In genomic region chr22:46137218-46137766, GRCh38 we compare ENCODE assay signal across 27 cellular contexts. TPM values are rescaled to one million over a fixed set of nuclear protein-coding genes. Genes with fewer than 3 reads are reported as not detected.
A peak's percentile ranks its signal among the peaks of the same experiment; 100 is the strongest.
DNase-seq lines count a peak whose midpoint lies in the region; ATAC-seq and TF ChIP-seq lines count a peak whose summit lies in the region.
"Had no signal": no experiment of that assay in that cellular context is flagged by ENCODE, and none has a peak within 500 bp of the region (broad histone marks: within the 10 kb centered on the region; RNA-seq: fewer than 3 reads in every experiment).

No MANE protein-coding gene starts in this region.

- H3K27ac Mint-ChIP-seq in T-helper 17 cell (peak overlapping the region; percentile 45), glutamatergic neuron (ENCODE audit: unreplicated experiment) (no peak overlapping the region)
- no peak overlapping the region for H3K27ac Mint-ChIP-seq in activated T-helper 2 cell treated with anti-CD3 and anti-CD28 coated beads, Interferon-gamma antibody, Interleukin-2, Interleukin-4, amounts not matched to agents 10 μg/mL and 5 μg/mL and 100 μg/mL, durations not matched to agents 14 hours and 24 hours and 36 hours
- H3K27ac Mint-ChIP-seq: CD4-positive, alpha-beta memory T cell; HFFc6 had no signal

- no peak overlapping the region for H4K8ac ChIP-seq in mesenchymal stem cell (ENCODE audit: low read length)

- H3K27me3 ChIP-seq in mesenchymal stem cell (ENCODE audit: control insufficient read depth in 1 of 2, insufficient read depth in 1 of 2, low read length in 2 of 2) (no peaks in the 10 kb centered on the region), spleen (replicated peaks in 1 of 7) (no peaks in the 10 kb centered on the region)

- no peak for ATAC-seq in left cardiac atrium
- ATAC-seq in left ventricle myocardium superior: no peak
- no peak for ATAC-seq in T-helper 17 cell
- no peak for ATAC-seq in HG03565 (IDR thresholded peaks at IDR 0.05; ENCODE audit: unreplicated experiment)
- ATAC-seq: Panc1 had no signal

- H3K4me3 ChIP-seq in mesenchymal stem cell (ENCODE audit: insufficient read depth in 1 of 2, low read depth in 1 of 2, low read length in 2 of 2): no peak overlapping the region
- no peak overlapping the region for H3K4me3 ChIP-seq in spleen
- H3K4me3 ChIP-seq: GM23248, HAP-1, SK-N-MC had no signal

- no peak overlapping the region for H3K14ac ChIP-seq in mesenchymal stem cell (ENCODE audit: low read length in 2 of 2)

- H3K79me1 ChIP-seq in mesenchymal stem cell (replicated peaks; ENCODE audit: low read length, poor library complexity, severe bottlenecking): no peaks in the 10 kb centered on the region

- no peak overlapping the region for H3K9ac ChIP-seq in mesenchymal stem cell (ENCODE audit: low read length)
- H3K9ac ChIP-seq: GM23248, KMS-11 had no signal

- TF ChIP-seq CTCF in spleen (IDR thresholded peaks at IDR 0.05 in 8 of 11, conservative IDR thresholded peaks at IDR 0.05 in 3 of 11) (no peak), glutamatergic neuron (IDR thresholded peaks at IDR 0.05; ENCODE audit: partially characterized antibody, unreplicated experiment) (no peak)

- H3K36me3 Mint-ChIP-seq in T-helper 17 cell (ENCODE audit: low read depth) (no peaks in the 10 kb centered on the region), glutamatergic neuron (ENCODE audit: unreplicated experiment) (no peaks in the 10 kb centered on the region)
- no peaks in the 10 kb centered on the region for H3K36me3 Mint-ChIP-seq in activated T-helper 2 cell treated with anti-CD3 and anti-CD28 coated beads, Interferon-gamma antibody, Interleukin-2, Interleukin-4, amounts not matched to agents 10 μg/mL and 5 μg/mL and 100 μg/mL, durations not matched to agents 14 hours and 24 hours and 36 hours (ENCODE audit: low read depth)
- H3K36me3 Mint-ChIP-seq: CD4-positive, alpha-beta memory T cell had no signal

- H2AK5ac ChIP-seq in mesenchymal stem cell (ENCODE audit: low read length, severe bottlenecking): no peak overlapping the region

- DNase-seq in left cardiac atrium: peak; percentile 21
- no peak for DNase-seq in left ventricle myocardium superior
- DNase-seq in T-helper 17 cell: no peak
- no peak for DNase-seq in mesenchymal stem cell
- DNase-seq in spleen: peak; percentile 50
- DNase-seq in activated T-helper 2 cell treated with anti-CD3 and anti-CD28 coated beads, Interferon-gamma antibody, Interleukin-2, Interleukin-4, amounts not matched to agents 10 μg/mL and 5 μg/mL and 100 μg/mL, durations not matched to agents 14 hours and 24 hours and 36 hours (ENCODE audit: low spot score): no peak
- DNase-seq in glutamatergic neuron: no peak
- DNase-seq: C1 segment of cervical spinal cord; CD4-positive, alpha-beta memory T cell; COR-L47; GM23248; HFFc6; MM.1S; NCI-H1048; NCI-H1417; NCI-H1694; NCI-H2029 treated with DMSO at 0.1 percent for 48 hours; NCI-H446 treated with DMSO at 0.1 percent for 48 hours; NCI-H526 treated with DMSO at 0.1 percent for 48 hours; SIG-M5 had no signal

- no peak overlapping the region for H2BK12ac ChIP-seq in mesenchymal stem cell (ENCODE audit: low read length in 2 of 2)

- WGBS in mesenchymal stem cell: 86% methylated on average over 14 of the region's 14 CpGs
- 78 to 89% (median 85%) methylated on average over 13 to 14 of the region's 14 CpGs for WGBS in spleen, 5 donors

- no peak overlapping the region for H3K18ac ChIP-seq in mesenchymal stem cell (ENCODE audit: low read depth in 1 of 2, low read length in 2 of 2)

- H2BK120ac ChIP-seq in mesenchymal stem cell (ENCODE audit: low read depth, low read length): no peak overlapping the region

- no peak overlapping the region for H2BK15ac ChIP-seq in mesenchymal stem cell (ENCODE audit: low read depth, poor library complexity, severe bottlenecking)

- H3K36me3 ChIP-seq in mesenchymal stem cell (ENCODE audit: control insufficient read depth in 1 of 2, insufficient read depth in 2 of 2, low read depth in 1 of 2, low read length in 2 of 2) (no peaks in the 10 kb centered on the region), spleen (no peaks in the 10 kb centered on the region)
- H3K36me3 ChIP-seq: HAP-1 had no signal

- peaks cover 5% of the 10 kb centered on the region for H3K4me1 ChIP-seq in mesenchymal stem cell (ENCODE audit: control insufficient read depth, insufficient read depth, low read depth, low read length)
- H3K4me1 ChIP-seq in spleen: peaks cover 0 to 3% (median 0%) of the 10 kb centered on the region in 6 donors
- H3K4me1 ChIP-seq: HAP-1 had no signal

- H4K91ac ChIP-seq in mesenchymal stem cell (ENCODE audit: low read length): peak overlapping the region; percentile 14

- no peaks in the 10 kb centered on the region for H3K9me3 Mint-ChIP-seq in activated T-helper 2 cell treated with anti-CD3 and anti-CD28 coated beads, Interferon-gamma antibody, Interleukin-2, Interleukin-4, amounts not matched to agents 10 μg/mL and 5 μg/mL and 100 μg/mL, durations not matched to agents 14 hours and 24 hours and 36 hours
- H3K9me3 Mint-ChIP-seq in glutamatergic neuron (ENCODE audit: unreplicated experiment): peaks cover 2% of the 10 kb centered on the region
- H3K9me3 Mint-ChIP-seq: CD4-positive, alpha-beta memory T cell; HFFc6; IgD-negative memory B cell had no signal

- TF ChIP-seq POLR2A in spleen (IDR thresholded peaks at IDR 0.05): no peak

- H2AFZ ChIP-seq in mesenchymal stem cell (ENCODE audit: low read depth, low read length): no peak overlapping the region
- H2AFZ ChIP-seq: GM23248 had no signal

- H3K4me1 Mint-ChIP-seq in T-helper 17 cell: no peaks in the 10 kb centered on the region
- H3K4me1 Mint-ChIP-seq in activated T-helper 2 cell treated with anti-CD3 and anti-CD28 coated beads, Interferon-gamma antibody, Interleukin-2, Interleukin-4, amounts not matched to agents 10 μg/mL and 5 μg/mL and 100 μg/mL, durations not matched to agents 14 hours and 24 hours and 36 hours (ENCODE audit: low read depth): no peaks in the 10 kb centered on the region
- H3K4me1 Mint-ChIP-seq in glutamatergic neuron (ENCODE audit: low read depth, unreplicated experiment): no peaks in the 10 kb centered on the region

- H3K9me3 ChIP-seq in T-helper 17 cell (ENCODE audit: control insufficient read depth, low read length, poor library complexity, severe bottlenecking) (no peaks in the 10 kb centered on the region), mesenchymal stem cell (ENCODE audit: control insufficient read depth, low read length) (no peaks in the 10 kb centered on the region), spleen (no peaks in the 10 kb centered on the region)
- H3K9me3 ChIP-seq: HAP-1 had no signal

- no peak overlapping the region for H3K27ac ChIP-seq in mesenchymal stem cell (ENCODE audit: low read length, poor library complexity, severe bottlenecking)
- H3K27ac ChIP-seq in spleen: peak overlapping the region in 1 of 8 donors; percentile 21
- H3K27ac ChIP-seq: GM23248, KMS-11, RWPE1, SK-N-MC had no signal

- H2BK5ac ChIP-seq in mesenchymal stem cell (ENCODE audit: low read depth, low read length, poor library complexity, severe bottlenecking): no peak overlapping the region

- H3K27me3 Mint-ChIP-seq in T-helper 17 cell (no peaks in the 10 kb centered on the region), glutamatergic neuron (ENCODE audit: unreplicated experiment) (peaks cover 9% of the 10 kb centered on the region)
- H3K27me3 Mint-ChIP-seq in activated T-helper 2 cell treated with anti-CD3 and anti-CD28 coated beads, Interferon-gamma antibody, Interleukin-2, Interleukin-4, amounts not matched to agents 10 μg/mL and 5 μg/mL and 100 μg/mL, durations not matched to agents 14 hours and 24 hours and 36 hours (ENCODE audit: low read depth): no peaks in the 10 kb centered on the region
- H3K27me3 Mint-ChIP-seq: CD4-positive, alpha-beta memory T cell; IgD-negative memory B cell had no signal

- no peak overlapping the region for H3K4ac ChIP-seq in mesenchymal stem cell (ENCODE audit: low read depth in 1 of 2, low read length in 2 of 2)

- intact Hi-C loops in left cardiac atrium (cut with DNase I) (no loop called here), left ventricle myocardium superior (cut with micrococcal nuclease) (no loop called here), spleen (cut with DNase I; ENCODE audit: low total_unique reads) (no loop called here)
- intact Hi-C loops in activated T-helper 2 cell treated with anti-CD3 and anti-CD28 coated beads, Interferon-gamma antibody, Interleukin-2, Interleukin-4, amounts not matched to agents 10 μg/mL and 5 μg/mL and 100 μg/mL, durations not matched to agents 14 hours and 24 hours and 36 hours (cut with micrococcal nuclease): no loop called here

- H3K4me2 ChIP-seq in mesenchymal stem cell (ENCODE audit: low read length, poor library complexity, severe bottlenecking): no peak overlapping the region
- H3K4me2 ChIP-seq: KMS-11 had no signal

- H3K4me3 Mint-ChIP-seq in T-helper 17 cell: no peak overlapping the region
- no peak overlapping the region for H3K4me3 Mint-ChIP-seq in activated T-helper 2 cell treated with anti-CD3 and anti-CD28 coated beads, Interferon-gamma antibody, Interleukin-2, Interleukin-4, amounts not matched to agents 10 μg/mL and 5 μg/mL and 100 μg/mL, durations not matched to agents 14 hours and 24 hours and 36 hours (ENCODE audit: low read depth)
- H3K4me3 Mint-ChIP-seq in glutamatergic neuron (ENCODE audit: unreplicated experiment): no peak overlapping the region
- H3K4me3 Mint-ChIP-seq: CD4-positive, alpha-beta memory T cell; HFFc6 had no signal

- no peak overlapping the region for H3K23ac ChIP-seq in mesenchymal stem cell (ENCODE audit: low read length in 2 of 2)

RNA-seq across cellular contexts. Expression of gene PPARA, which starts 13.0 kb away (rescaled TPM):
- total RNA-seq in left cardiac atrium (10 to 100 TPM; 49.6 to 66.2 TPM), left ventricle myocardium superior (78.9 TPM), T-helper 17 cell (10 to 100 TPM; 11.7 to 12.3 TPM), spleen (10 to 100 TPM; 21.2 to 40.9 (median 24.8) TPM), glutamatergic neuron (ENCODE audit: unreplicated experiment) (1.8 TPM)
- polyA plus RNA-seq in mesenchymal stem cell (2013, experiment 1 of 2): 7.7 TPM
- 6.9 TPM for polyA plus RNA-seq in mesenchymal stem cell (2013, experiment 2 of 2)
- polyA plus RNA-seq in spleen: 1 to 10 TPM; 2.0 to 5.8 (median 2.4) TPM
- total RNA-seq in activated T-helper 2 cell treated with anti-CD3 and anti-CD28 coated beads, Interferon-gamma antibody, Interleukin-2, Interleukin-4, amounts not matched to agents 10 μg/mL and 5 μg/mL and 100 μg/mL, durations not matched to agents 14 hours and 24 hours and 36 hours: 14.0 and 14.5 TPM in 2 replicates

Comparison
In these comparisons a context has a peak if more than half of its experiments do, and no peak if none do; other contexts are left out.
1. DNase-seq: peak in left cardiac atrium (single experiment) and spleen (single experiment); none in left ventricle myocardium superior (single experiment), T-helper 17 cell (0 of 3), mesenchymal stem cell (single experiment), activated T-helper 2 cell treated with anti-CD3 and anti-CD28 coated beads, Interferon-gamma antibody, Interleukin-2, Interleukin-4, amounts not matched to agents 10 μg/mL and 5 μg/mL and 100 μg/mL, durations not matched to agents 14 hours and 24 hours and 36 hours (single experiment) and glutamatergic neuron (single experiment).